2 cellular contexts compared by ENCODE assay signal in the genomic region with DNA sequence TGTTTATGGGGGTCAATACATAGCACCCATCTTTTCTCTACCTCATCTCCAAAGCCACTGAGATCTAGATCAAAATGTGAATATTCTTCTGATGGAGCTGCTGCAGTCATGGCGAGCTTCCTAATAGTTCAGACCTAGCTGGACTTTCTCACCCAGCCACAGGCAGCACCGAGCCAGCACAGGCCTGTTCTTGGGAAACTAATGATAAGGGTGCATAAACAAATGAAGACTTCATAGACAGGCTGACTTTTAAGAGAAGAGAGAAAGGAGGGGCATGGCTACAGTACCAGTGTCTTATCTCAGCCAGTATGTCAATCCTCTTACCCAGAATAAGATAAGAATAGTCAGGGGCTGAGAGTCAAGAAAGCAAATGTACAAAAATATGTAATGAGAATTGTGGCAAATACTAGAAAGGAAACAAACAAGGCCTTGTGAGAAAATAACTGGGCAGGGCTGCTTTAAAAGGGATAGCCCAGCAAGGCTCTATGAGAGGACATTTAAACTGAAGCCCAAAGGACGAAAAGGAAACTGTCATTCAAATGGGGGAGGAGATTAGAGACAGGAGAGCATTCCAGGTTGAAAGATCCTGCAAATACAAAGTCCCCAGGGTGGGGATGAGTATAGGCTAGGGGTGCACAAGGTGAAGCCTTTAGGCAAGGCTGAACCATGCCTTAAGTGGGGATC.
TF ChIP-seq lines count a peak whose summit lies in the region.

No MANE protein-coding gene starts in this region.

TF ChIP-seq in liver, 16 proteins besides CTCF, POLR2A, EP300 and RAD21:
- TF ChIP-seq FOXA2 (IDR thresholded peaks at IDR 0.05), result no peak
- TF ChIP-seq HNF4A (conservative IDR thresholded peaks at IDR 0.05), result peak; percentile 54 to 78
- peak; percentile 33 for TF ChIP-seq SP1 (IDR thresholded peaks at IDR 0.05)
- peak; percentile 23 for TF ChIP-seq NR2F2 (IDR thresholded peaks at IDR 0.05)
- TF ChIP-seq YY1 (IDR thresholded peaks at IDR 0.05), result peak; percentile 75
- no peak for TF ChIP-seq RXRA (IDR thresholded peaks at IDR 0.05)

TF ChIP-seq in HepG2, 621 proteins besides CTCF, POLR2A, EP300 and RAD21:
- no peak for TF ChIP-seq ZBTB25 (CRISPR knock-in tag; IDR thresholded peaks at IDR 0.05)
- no peak for TF ChIP-seq MED1 (CRISPR knock-in tag; IDR thresholded peaks at IDR 0.05)
- TF ChIP-seq EHMT2 (IDR thresholded peaks at IDR 0.05; ENCODE audit: borderline replicate concordance, low read depth, low read length), result no peak
- TF ChIP-seq ZNF816 (CRISPR knock-in tag; IDR thresholded peaks at IDR 0.05; ENCODE audit: borderline replicate concordance), result no peak
- TF ChIP-seq, protein P1, sequence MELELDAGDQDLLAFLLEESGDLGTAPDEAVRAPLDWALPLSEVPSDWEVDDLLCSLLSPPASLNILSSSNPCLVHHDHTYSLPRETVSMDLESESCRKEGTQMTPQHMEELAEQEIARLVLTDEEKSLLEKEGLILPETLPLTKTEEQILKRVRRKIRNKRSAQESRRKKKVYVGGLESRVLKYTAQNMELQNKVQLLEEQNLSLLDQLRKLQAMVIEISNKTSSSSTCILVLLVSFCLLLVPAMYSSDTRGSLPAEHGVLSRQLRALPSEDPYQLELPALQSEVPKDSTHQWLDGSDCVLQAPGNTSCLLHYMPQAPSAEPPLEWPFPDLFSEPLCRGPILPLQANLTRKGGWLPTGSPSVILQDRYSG (CRISPR knock-in tag; IDR thresholded peaks at IDR 0.05), result no peak
- no peak for TF ChIP-seq SIX1 (CRISPR knock-in tag; IDR thresholded peaks at IDR 0.05; ENCODE audit: borderline replicate concordance)
- TF ChIP-seq NFYB (CRISPR knock-in tag; IDR thresholded peaks at IDR 0.05), result no peak
- TF ChIP-seq JUNB (CRISPR knock-in tag; IDR thresholded peaks at IDR 0.05; ENCODE audit: borderline replicate concordance), result no peak
- TF ChIP-seq IKZF1 (IDR thresholded peaks at IDR 0.05), result no peak
- no peak for TF ChIP-seq KMT2A (CRISPR knock-in tag; IDR thresholded peaks at IDR 0.05)
- TF ChIP-seq ZNF432 (CRISPR knock-in tag; IDR thresholded peaks at IDR 0.05; ENCODE audit: borderline replicate concordance), result no peak
- no peak for TF ChIP-seq KDM4B (CRISPR knock-in tag; IDR thresholded peaks at IDR 0.05)
- no peak for TF ChIP-seq ZNF34 (CRISPR knock-in tag; IDR thresholded peaks at IDR 0.05; ENCODE audit: borderline replicate concordance)
- no peak for TF ChIP-seq ZNF841 (CRISPR knock-in tag; IDR thresholded peaks at IDR 0.05; ENCODE audit: borderline replicate concordance)
- TF ChIP-seq NFE2 (CRISPR knock-in tag; IDR thresholded peaks at IDR 0.05), result no peak
- TF ChIP-seq ZNF44 (CRISPR knock-in tag; IDR thresholded peaks at IDR 0.05), result no peak
- TF ChIP-seq IKZF4 (CRISPR knock-in tag; IDR thresholded peaks at IDR 0.05; ENCODE audit: borderline replicate concordance, low read depth, not compliant biosample characterization), result no peak
- TF ChIP-seq XBP1 (CRISPR knock-in tag; IDR thresholded peaks at IDR 0.05), result no peak
- TF ChIP-seq DNMT1 (CRISPR knock-in tag; IDR thresholded peaks at IDR 0.05), result no peak
